Comparison of ENCODE assay signal across 28 cellular contexts in genomic region chr22:26945565-26945964, GRCh38.
"Had no signal": no experiment of that assay in that cellular context is flagged by ENCODE, and none has a peak within 500 bp of the region (broad histone marks: within the 10 kb centered on the region; RNA-seq: fewer than 3 reads in every experiment).

No MANE protein-coding gene starts in this region.

- ATAC-seq: stimulated activated effector memory CD8-positive, alpha-beta T cell treated with anti-CD3 and anti-CD28 coated beads, Interleukin-12 subunit alpha, Interleukin-12 subunit beta, amount 100 ng/mL, for 72 hours; stimulated activated memory B cell treated with anti-CD40 and anti-IgM and Interleukin-4, amounts not matched to agents 10 μg/mL and 1 μg/mL and 100 μg/mL, for 72 hours; stimulated activated naive B cell treated with anti-CD40 and anti-IgM and Interleukin-4, amounts not matched to agents 10 μg/mL and 1 μg/mL and 100 μg/mL, for 72 hours; stimulated activated naive CD8-positive, alpha-beta T cell treated with anti-CD3 and anti-CD28 coated beads, Interleukin-15, amount 100 ng/mL, for 72 hours; stimulated activated naive CD8-positive, alpha-beta T cell treated with anti-CD3 and anti-CD28 coated beads, Interleukin-15, Interleukin-2, amounts not matched to agents 100 U/mL and 50 U/mL, for 24 hours; upper lobe of right lung had no signal

- H3K36me3 Mint-ChIP-seq: stimulated activated effector memory CD8-positive, alpha-beta T cell treated with anti-CD3 and anti-CD28 coated beads, Interleukin-12 subunit alpha, Interleukin-12 subunit beta, amount 100 ng/mL, for 72 hours; stimulated activated memory B cell treated with anti-CD40 and anti-IgM and Interleukin-4, amounts not matched to agents 10 μg/mL and 1 μg/mL and 100 μg/mL, for 72 hours; stimulated activated naive B cell treated with anti-CD40 and anti-IgM and Interleukin-4, amounts not matched to agents 10 μg/mL and 1 μg/mL and 100 μg/mL, for 72 hours; type B pancreatic cell had no signal

- H3K9me3 ChIP-seq: stomach, suprapubic skin, testis, thoracic aorta, thyroid gland, tibial artery, tibial nerve, transverse colon, upper lobe of left lung, upper lobe of right lung, uterus, vagina had no signal

- H3K4me3 ChIP-seq: stomach, suprapubic skin, testis, thoracic aorta, thyroid gland, tibial artery, tibial nerve, transverse colon, upper lobe of left lung, upper lobe of right lung, uterus, vagina had no signal

- H3K4me3 Mint-ChIP-seq: stimulated activated effector memory CD8-positive, alpha-beta T cell treated with anti-CD3 and anti-CD28 coated beads, Interleukin-12 subunit alpha, Interleukin-12 subunit beta, amount 100 ng/mL, for 72 hours; stimulated activated memory B cell treated with anti-CD40 and anti-IgM and Interleukin-4, amounts not matched to agents 10 μg/mL and 1 μg/mL and 100 μg/mL, for 72 hours; stimulated activated naive B cell treated with anti-CD40 and anti-IgM and Interleukin-4, amounts not matched to agents 10 μg/mL and 1 μg/mL and 100 μg/mL, for 72 hours; stimulated activated naive CD8-positive, alpha-beta T cell treated with anti-CD3 and anti-CD28 coated beads, Interleukin-15, amount 100 ng/mL, for 72 hours; stimulated activated naive CD8-positive, alpha-beta T cell treated with anti-CD3 and anti-CD28 coated beads, Interleukin-15, Interleukin-2, amounts not matched to agents 100 ng/mL and 50 ng/mL, for 24 hours; type B pancreatic cell had no signal

- H3K27ac Mint-ChIP-seq: stimulated activated effector memory CD8-positive, alpha-beta T cell treated with anti-CD3 and anti-CD28 coated beads, Interleukin-12 subunit alpha, Interleukin-12 subunit beta, amount 100 ng/mL, for 72 hours; stimulated activated memory B cell treated with anti-CD40 and anti-IgM and Interleukin-4, amounts not matched to agents 10 μg/mL and 1 μg/mL and 100 μg/mL, for 72 hours; stimulated activated naive B cell treated with anti-CD40 and anti-IgM and Interleukin-4, amounts not matched to agents 10 μg/mL and 1 μg/mL and 100 μg/mL, for 72 hours; stimulated activated naive CD8-positive, alpha-beta T cell treated with anti-CD3 and anti-CD28 coated beads, Interleukin-15, amount 100 ng/mL, for 72 hours; stimulated activated naive CD8-positive, alpha-beta T cell treated with anti-CD3 and anti-CD28 coated beads, Interleukin-15, Interleukin-2, amounts not matched to agents 100 ng/mL and 50 ng/mL, for 24 hours; type B pancreatic cell had no signal

- DNase-seq: stimulated activated CD4-positive, alpha-beta T cell treated with anti-CD3 and anti-CD28 coated beads, Interleukin-2, amount 100 ng/mL, for 48 hours; stimulated activated CD4-positive, alpha-beta T cell treated with anti-CD3 and anti-CD28 coated beads, Interleukin-4, amount 100 ng/mL, for 1 hour; stimulated activated CD4-positive, alpha-beta T cell treated with anti-CD3 and anti-CD28 coated beads, Interleukin-4, amount 100 ng/mL, for 24 hours; stimulated activated CD4-positive, alpha-beta T cell treated with anti-CD3 and anti-CD28 coated beads, Interleukin-4, amount 100 ng/mL, for 4 hours; stimulated activated CD8-positive, alpha-beta memory T cell treated with anti-CD3 and anti-CD28 coated beads, Interleukin-4, amount 100 ng/mL, for 48 hours; stimulated activated naive B cell treated with anti-CD40 and anti-IgM and Interleukin-4, amounts not matched to agents 10 μg/mL and 1 μg/mL and 100 μg/mL, for 72 hours; stimulated activated naive CD4-positive, alpha-beta T cell; stimulated activated naive CD4-positive, alpha-beta T cell treated with Interleukin-2 at 50 U/mL for 16 hours; stimulated activated naive CD8-positive, alpha-beta T cell treated with anti-CD3 and anti-CD28 coated beads, Interleukin-15, amount 100 ng/mL, for 72 hours; stimulated activated naive CD8-positive, alpha-beta T cell treated with anti-CD3 and anti-CD28 coated beads, Interleukin-15, Interleukin-2, amounts not matched to agents 100 U/mL and 50 U/mL, for 24 hours; stomach; substantia nigra; testis; thyroid gland; tibial artery; transverse colon; trophoblast cell; upper lobe of left lung; upper lobe of right lung; uterus had no signal

- H3K27me3 ChIP-seq: stomach, suprapubic skin, testis, thyroid gland, tibial artery, tibial nerve, transverse colon, upper lobe of left lung, uterus, vagina had no signal

- H3K36me3 ChIP-seq: stomach, suprapubic skin, thoracic aorta, thyroid gland, tibial artery, tibial nerve, transverse colon, upper lobe of left lung, upper lobe of right lung, uterus, vagina had no signal

- H3K4me1 Mint-ChIP-seq: stimulated activated effector memory CD8-positive, alpha-beta T cell treated with anti-CD3 and anti-CD28 coated beads, Interleukin-12 subunit alpha, Interleukin-12 subunit beta, amount 100 ng/mL, for 72 hours; stimulated activated memory B cell treated with anti-CD40 and anti-IgM and Interleukin-4, amounts not matched to agents 10 μg/mL and 1 μg/mL and 100 μg/mL, for 72 hours; stimulated activated naive B cell treated with anti-CD40 and anti-IgM and Interleukin-4, amounts not matched to agents 10 μg/mL and 1 μg/mL and 100 μg/mL, for 72 hours; stimulated activated naive CD8-positive, alpha-beta T cell treated with anti-CD3 and anti-CD28 coated beads, Interleukin-15, amount 100 ng/mL, for 72 hours had no signal

- H3K4me1 ChIP-seq: suprapubic skin, testis, thyroid gland, tibial artery, tibial nerve, transverse colon, upper lobe of left lung, upper lobe of right lung, uterus, vagina had no signal

- H3K9me3 Mint-ChIP-seq: stimulated activated effector memory CD8-positive, alpha-beta T cell treated with anti-CD3 and anti-CD28 coated beads, Interleukin-12 subunit alpha, Interleukin-12 subunit beta, amount 100 ng/mL, for 72 hours; stimulated activated memory B cell treated with anti-CD40 and anti-IgM and Interleukin-4, amounts not matched to agents 10 μg/mL and 1 μg/mL and 100 μg/mL, for 72 hours; stimulated activated naive B cell treated with anti-CD40 and anti-IgM and Interleukin-4, amounts not matched to agents 10 μg/mL and 1 μg/mL and 100 μg/mL, for 72 hours; stimulated activated naive CD8-positive, alpha-beta T cell treated with anti-CD3 and anti-CD28 coated beads, Interleukin-15, amount 100 ng/mL, for 72 hours; stimulated activated naive CD8-positive, alpha-beta T cell treated with anti-CD3 and anti-CD28 coated beads, Interleukin-15, Interleukin-2, amounts not matched to agents 100 ng/mL and 50 ng/mL, for 24 hours; type B pancreatic cell had no signal

- H3K27ac ChIP-seq: stomach, suprapubic skin, testis, thoracic aorta, thyroid gland, tibial artery, tibial nerve, transverse colon, upper lobe of left lung, upper lobe of right lung, uterus, vagina had no signal
